In the genomic region with DNA sequence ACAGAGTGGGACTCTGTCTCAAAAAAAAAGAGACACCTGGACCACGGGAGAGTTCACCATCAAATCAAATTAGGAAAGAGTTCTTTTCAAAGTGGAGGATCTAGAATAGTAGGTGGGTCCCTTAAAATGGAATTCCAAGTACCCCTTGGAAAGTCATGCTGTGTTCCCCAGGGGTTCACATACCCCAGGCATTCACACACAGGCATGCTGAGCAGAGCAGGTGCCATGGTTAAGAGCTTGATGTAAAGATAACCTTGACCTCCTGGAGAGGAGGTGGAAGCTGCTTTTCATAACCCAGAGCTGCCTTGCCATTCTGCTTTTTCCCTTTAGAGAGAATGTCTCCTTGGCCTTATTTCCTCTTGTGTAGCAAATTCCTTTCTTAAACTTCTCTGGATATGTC, we compare ENCODE assay signal across 1 cellular context.
TF ChIP-seq lines count a peak whose summit lies in the region.

No MANE protein-coding gene starts in this region.

TF ChIP-seq in GM23338, 12 proteins besides CTCF, POLR2A, EP300 and RAD21 (continued from another document):
- TF ChIP-seq, protein P1, sequence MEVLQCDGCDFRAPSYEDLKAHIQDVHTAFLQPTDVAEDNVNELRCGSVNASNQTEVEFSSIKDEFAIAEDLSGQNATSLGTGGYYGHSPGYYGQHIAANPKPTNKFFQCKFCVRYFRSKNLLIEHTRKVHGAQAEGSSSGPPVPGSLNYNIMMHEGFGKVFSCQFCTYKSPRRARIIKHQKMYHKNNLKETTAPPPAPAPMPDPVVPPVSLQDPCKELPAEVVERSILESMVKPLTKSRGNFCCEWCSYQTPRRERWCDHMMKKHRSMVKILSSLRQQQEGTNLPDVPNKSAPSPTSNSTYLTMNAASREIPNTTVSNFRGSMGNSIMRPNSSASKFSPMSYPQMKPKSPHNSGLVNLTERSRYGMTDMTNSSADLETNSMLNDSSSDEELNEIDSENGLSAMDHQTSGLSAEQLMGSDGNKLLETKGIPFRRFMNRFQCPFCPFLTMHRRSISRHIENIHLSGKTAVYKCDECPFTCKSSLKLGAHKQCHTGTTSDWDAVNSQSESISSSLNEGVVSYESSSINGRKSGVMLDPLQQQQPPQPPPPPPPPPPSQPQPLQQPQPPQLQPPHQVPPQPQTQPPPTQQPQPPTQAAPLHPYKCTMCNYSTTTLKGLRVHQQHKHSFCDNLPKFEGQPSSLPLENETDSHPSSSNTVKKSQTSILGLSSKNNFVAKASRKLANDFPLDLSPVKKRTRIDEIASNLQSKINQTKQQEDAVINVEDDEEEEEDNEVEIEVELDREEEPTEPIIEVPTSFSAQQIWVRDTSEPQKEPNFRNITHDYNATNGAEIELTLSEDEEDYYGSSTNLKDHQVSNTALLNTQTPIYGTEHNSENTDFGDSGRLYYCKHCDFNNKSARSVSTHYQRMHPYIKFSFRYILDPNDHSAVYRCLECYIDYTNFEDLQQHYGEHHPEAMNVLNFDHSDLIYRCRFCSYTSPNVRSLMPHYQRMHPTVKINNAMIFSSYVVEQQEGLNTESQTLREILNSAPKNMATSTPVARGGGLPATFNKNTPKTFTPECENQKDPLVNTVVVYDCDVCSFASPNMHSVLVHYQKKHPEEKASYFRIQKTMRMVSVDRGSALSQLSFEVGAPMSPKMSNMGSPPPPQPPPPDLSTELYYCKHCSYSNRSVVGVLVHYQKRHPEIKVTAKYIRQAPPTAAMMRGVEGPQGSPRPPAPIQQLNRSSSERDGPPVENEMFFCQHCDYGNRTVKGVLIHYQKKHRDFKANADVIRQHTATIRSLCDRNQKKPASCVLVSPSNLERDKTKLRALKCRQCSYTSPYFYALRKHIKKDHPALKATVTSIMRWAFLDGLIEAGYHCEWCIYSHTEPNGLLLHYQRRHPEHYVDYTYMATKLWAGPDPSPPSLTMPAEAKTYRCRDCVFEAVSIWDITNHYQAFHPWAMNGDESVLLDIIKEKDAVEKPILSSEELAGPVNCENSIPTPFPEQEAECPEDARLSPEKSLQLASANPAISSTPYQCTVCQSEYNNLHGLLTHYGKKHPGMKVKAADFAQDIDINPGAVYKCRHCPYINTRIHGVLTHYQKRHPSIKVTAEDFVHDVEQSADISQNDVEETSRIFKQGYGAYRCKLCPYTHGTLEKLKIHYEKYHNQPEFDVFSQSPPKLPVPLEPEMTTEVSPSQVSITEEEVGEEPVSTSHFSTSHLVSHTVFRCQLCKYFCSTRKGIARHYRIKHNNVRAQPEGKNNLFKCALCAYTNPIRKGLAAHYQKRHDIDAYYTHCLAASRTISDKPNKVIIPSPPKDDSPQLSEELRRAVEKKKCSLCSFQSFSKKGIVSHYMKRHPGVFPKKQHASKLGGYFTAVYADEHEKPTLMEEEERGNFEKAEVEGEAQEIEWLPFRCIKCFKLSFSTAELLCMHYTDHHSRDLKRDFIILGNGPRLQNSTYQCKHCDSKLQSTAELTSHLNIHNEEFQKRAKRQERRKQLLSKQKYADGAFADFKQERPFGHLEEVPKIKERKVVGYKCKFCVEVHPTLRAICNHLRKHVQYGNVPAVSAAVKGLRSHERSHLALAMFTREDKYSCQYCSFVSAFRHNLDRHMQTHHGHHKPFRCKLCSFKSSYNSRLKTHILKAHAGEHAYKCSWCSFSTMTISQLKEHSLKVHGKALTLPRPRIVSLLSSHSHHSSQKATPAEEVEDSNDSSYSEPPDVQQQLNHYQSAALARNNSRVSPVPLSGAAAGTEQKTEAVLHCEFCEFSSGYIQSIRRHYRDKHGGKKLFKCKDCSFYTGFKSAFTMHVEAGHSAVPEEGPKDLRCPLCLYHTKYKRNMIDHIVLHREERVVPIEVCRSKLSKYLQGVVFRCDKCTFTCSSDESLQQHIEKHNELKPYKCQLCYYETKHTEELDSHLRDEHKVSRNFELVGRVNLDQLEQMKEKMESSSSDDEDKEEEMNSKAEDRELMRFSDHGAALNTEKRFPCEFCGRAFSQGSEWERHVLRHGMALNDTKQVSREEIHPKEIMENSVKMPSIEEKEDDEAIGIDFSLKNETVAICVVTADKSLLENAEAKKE (CRISPR knock-in tag; IDR thresholded peaks at IDR 0.05): no peak
- TF ChIP-seq CREB1 (CRISPR knock-in tag; IDR thresholded peaks at IDR 0.05; ENCODE audit: low read depth): no peak
- no peak for TF ChIP-seq ZNF331 (CRISPR knock-in tag; IDR thresholded peaks at IDR 0.05; ENCODE audit: low read depth)
- TF ChIP-seq NANOG (IDR thresholded peaks at IDR 0.05; ENCODE audit: borderline replicate concordance): no peak
- TF ChIP-seq ZNF114 (CRISPR knock-in tag; IDR thresholded peaks at IDR 0.05): no peak
- TF ChIP-seq, protein P2, sequence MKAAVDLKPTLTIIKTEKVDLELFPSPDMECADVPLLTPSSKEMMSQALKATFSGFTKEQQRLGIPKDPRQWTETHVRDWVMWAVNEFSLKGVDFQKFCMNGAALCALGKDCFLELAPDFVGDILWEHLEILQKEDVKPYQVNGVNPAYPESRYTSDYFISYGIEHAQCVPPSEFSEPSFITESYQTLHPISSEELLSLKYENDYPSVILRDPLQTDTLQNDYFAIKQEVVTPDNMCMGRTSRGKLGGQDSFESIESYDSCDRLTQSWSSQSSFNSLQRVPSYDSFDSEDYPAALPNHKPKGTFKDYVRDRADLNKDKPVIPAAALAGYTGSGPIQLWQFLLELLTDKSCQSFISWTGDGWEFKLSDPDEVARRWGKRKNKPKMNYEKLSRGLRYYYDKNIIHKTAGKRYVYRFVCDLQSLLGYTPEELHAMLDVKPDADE (IDR thresholded peaks at IDR 0.05): no peak
- TF ChIP-seq POLR2AphosphoS5 (IDR thresholded peaks at IDR 0.05; ENCODE audit: low read depth): no peak
